ENCODE assay signal across 2 cellular contexts in genomic region chr17:40180694-40181093, GRCh38.
A peak's percentile ranks its signal among the peaks of the same experiment; 100 is the strongest.
TF ChIP-seq lines count a peak whose summit lies in the region.

No MANE protein-coding gene starts in this region.

TF ChIP-seq in HEK293, 187 proteins besides CTCF, POLR2A, EP300 and RAD21:
- TF ChIP-seq ZNF513 (tag by site-specific recombination; IDR thresholded peaks at IDR 0.05) (no peak), KLF1 (tag by site-specific recombination; IDR thresholded peaks at IDR 0.05) (peak; percentile 46)
TF ChIP-seq in HEK293: peak in this region for 1.

TF ChIP-seq in HepG2, 621 proteins besides CTCF, POLR2A, EP300 and RAD21:
- TF ChIP-seq ZNF687 (CRISPR knock-in tag; IDR thresholded peaks at IDR 0.05) (peak; percentile 19; the same call in 1 of the 2 replicates), ZNF652 (CRISPR knock-in tag; IDR thresholded peaks at IDR 0.05; ENCODE audit: borderline replicate concordance, low read depth) (peak; percentile 51), ZSCAN5A (CRISPR knock-in tag; IDR thresholded peaks at IDR 0.05; ENCODE audit: borderline replicate concordance) (no peak)
